Comparison of ENCODE assay signal across 14 cellular contexts in genomic region chr6:119979862-119980261, GRCh38.
DNase-seq lines count a peak whose midpoint lies in the region; ATAC-seq, FAIRE-seq and TF ChIP-seq lines count a peak whose summit lies in the region.
"Had no signal": no experiment of that assay in that cellular context is flagged by ENCODE, and none has a peak within 500 bp of the region (broad histone marks: within the 10 kb centered on the region; RNA-seq: fewer than 3 reads in every experiment).

No MANE protein-coding gene starts in this region.

- H3K27me3 ChIP-seq in keratinocyte (ENCODE audit: control insufficient read depth, extremely low read depth, insufficient read depth, low read length): no peaks in the 10 kb centered on the region
- no peaks in the 10 kb centered on the region for H3K27me3 ChIP-seq in ovary
- H3K27me3 ChIP-seq: ascending aorta had no signal

- H3K79me2 ChIP-seq in keratinocyte (ENCODE audit: control insufficient read depth, insufficient read depth, low read length): no peaks in the 10 kb centered on the region

- H3K27ac Mint-ChIP-seq in HFFc6 (no peak overlapping the region), T-helper 17 cell (no peak overlapping the region), CD14-positive monocyte (no peak overlapping the region)
- H3K27ac Mint-ChIP-seq: activated CD8-positive, alpha-beta memory T cell treated with anti-CD3 and anti-CD28 coated beads, Interleukin-2, amount 10 ng/mL, durations not matched to agents 7 days and 5 days had no signal

- no peak overlapping the region for H3K9ac ChIP-seq in keratinocyte (ENCODE audit: control insufficient read depth, extremely low read depth, insufficient read depth, low read length)

- H3K4me3 ChIP-seq in keratinocyte (ENCODE audit: control insufficient read depth in 2 of 3, extremely low read depth in 1 of 3, insufficient read depth in 2 of 3, low read depth in 1 of 3, low read length in 3 of 3) (no peak overlapping the region), ovary (no peak overlapping the region)
- H3K4me3 ChIP-seq: ascending aorta, skin epidermis had no signal

- FAIRE-seq in D721Med (lab: Jason Lieb, UNC) (no peak), keratinocyte (lab: Jason Lieb, UNC) (no peak)
- FAIRE-seq: frontal cortex had no signal

- H3K27me3 Mint-ChIP-seq in HFFc6 (ENCODE audit: insufficient read depth) (no peaks in the 10 kb centered on the region), T-helper 17 cell (no peaks in the 10 kb centered on the region), CD14-positive monocyte (ENCODE audit: low read depth in 3 of 3) (no peaks in the 10 kb centered on the region)
- H3K27me3 Mint-ChIP-seq: activated CD8-positive, alpha-beta memory T cell treated with anti-CD3 and anti-CD28 coated beads, Interleukin-2, amount 10 ng/mL, durations not matched to agents 7 days and 5 days had no signal

- TF ChIP-seq POLR2A in ovary (IDR thresholded peaks at IDR 0.05): no peak

- TF ChIP-seq EP300 in ovary (IDR thresholded peaks at IDR 0.05): no peak

- H3K9me3 ChIP-seq in keratinocyte (ENCODE audit: control insufficient read depth, low read depth, low read length) (no peaks in the 10 kb centered on the region), ovary (no peaks in the 10 kb centered on the region), T-helper 17 cell (ENCODE audit: control insufficient read depth, low read length, poor library complexity, severe bottlenecking) (no peaks in the 10 kb centered on the region)
- H3K9me3 ChIP-seq: ascending aorta had no signal

- intact Hi-C loops in ovary (cut with DNase I): no loop called here
- intact Hi-C loops in CD14-positive monocyte (cut with micrococcal nuclease): no loop called here

- no peak overlapping the region for H3K4me2 ChIP-seq in keratinocyte (ENCODE audit: control insufficient read depth, extremely low read depth, insufficient read depth, low read depth, low read length)

- H4K20me1 ChIP-seq in keratinocyte (ENCODE audit: control insufficient read depth, extremely low read depth, insufficient read depth, low read length): no peaks in the 10 kb centered on the region

- DNase-seq in D721Med (ENCODE audit: insufficient read length, low spot score) (no peak), HFFc6 (no peak), keratinocyte (ENCODE audit: low read depth, low spot score) (no peak), ovary (no peak), T-helper 17 cell (no peak), CD14-positive monocyte (ENCODE audit: low spot score) (no peak), COR-L47 (lab: John Stamatoyannopoulos, UW) (no peak)
- DNase-seq: activated CD8-positive, alpha-beta memory T cell treated with anti-CD3 and anti-CD28 coated beads, Interleukin-2, amount 10 ng/mL, durations not matched to agents 7 days and 5 days; DMS79; NCI-H2081 had no signal

- H2AFZ ChIP-seq in keratinocyte (ENCODE audit: control insufficient read depth, low read length): no peak overlapping the region

- H3K9me1 ChIP-seq in keratinocyte (ENCODE audit: control insufficient read depth, extremely low read depth, insufficient read depth, low read length): no peaks in the 10 kb centered on the region

- H3K4me1 ChIP-seq in keratinocyte (ENCODE audit: control insufficient read depth, extremely low read depth, insufficient read depth, low read length) (no peaks in the 10 kb centered on the region), ovary (ENCODE audit: insufficient read depth) (no peaks in the 10 kb centered on the region)
- H3K4me1 ChIP-seq: ascending aorta had no signal

- no peak for ATAC-seq in T-helper 17 cell
- ATAC-seq: activated CD8-positive, alpha-beta memory T cell treated with anti-CD3 and anti-CD28 coated beads, Interleukin-2, amount 10 ng/mL, durations not matched to agents 7 days and 5 days had no signal

- 2 to 7% (median 3%) methylated on average over 1 of the region's 1 CpG for WGBS in ovary, 3 donors

- peaks cover 9% of the 10 kb centered on the region for H3K9me3 Mint-ChIP-seq in HFFc6
- H3K9me3 Mint-ChIP-seq in CD14-positive monocyte: peaks cover 0 to 3% (median 0%) of the 10 kb centered on the region in 7 donors

- TF ChIP-seq CTCF in D721Med (IDR thresholded peaks at IDR 0.05; ENCODE audit: insufficient read depth, missing control alignments) (peak; percentile 23), HFFc6 (IDR thresholded peaks at IDR 0.05) (peak; percentile 29; the same call in 1 of the 2 replicates), VCaP (conservative IDR thresholded peaks at IDR 0.05) (peak; percentile 50; the same call in 1 of the 2 replicates), keratinocyte (optimal IDR thresholded peaks at IDR 0.05 in 1 of 3, IDR thresholded peaks at IDR 0.05 in 1 of 3, conservative IDR thresholded peaks at IDR 0.05 in 1 of 3; ENCODE audit: extremely low read depth in 1 of 3, insufficient read depth in 2 of 3, low read length in 3 of 3) (peak in 2 of 3 experiments; percentile 29 to 61), ovary (IDR thresholded peaks at IDR 0.05) (no peak), CD14-positive monocyte (IDR thresholded peaks at IDR 0.05) (no peak)

- H3K4me1 Mint-ChIP-seq in HFFc6 (ENCODE audit: low read depth) (no peaks in the 10 kb centered on the region), T-helper 17 cell (peaks cover 3% of the 10 kb centered on the region), CD14-positive monocyte (no peaks in the 10 kb centered on the region)
- H3K4me1 Mint-ChIP-seq: activated CD8-positive, alpha-beta memory T cell treated with anti-CD3 and anti-CD28 coated beads, Interleukin-2, amount 10 ng/mL, durations not matched to agents 7 days and 5 days had no signal

- no peaks in the 10 kb centered on the region for H3K36me3 ChIP-seq in keratinocyte (ENCODE audit: control insufficient read depth in 2 of 2, extremely low read depth in 1 of 2, insufficient read depth in 2 of 2, low read length in 2 of 2)
- no peaks in the 10 kb centered on the region for H3K36me3 ChIP-seq in ovary
- H3K36me3 ChIP-seq: ascending aorta had no signal

- H3K36me3 Mint-ChIP-seq in HFFc6 (ENCODE audit: low read depth): no peaks in the 10 kb centered on the region; the same call in 1 of the 2 replicates
- no peaks in the 10 kb centered on the region for H3K36me3 Mint-ChIP-seq in T-helper 17 cell (ENCODE audit: low read depth)
- H3K36me3 Mint-ChIP-seq in CD14-positive monocyte: no peaks in the 10 kb centered on the region
- H3K36me3 Mint-ChIP-seq: activated CD8-positive, alpha-beta memory T cell treated with anti-CD3 and anti-CD28 coated beads, Interleukin-2, amount 10 ng/mL, durations not matched to agents 7 days and 5 days had no signal

- dilution Hi-C loops in keratinocyte (cut with MboI; ENCODE audit: extremely low pct_ligation_motif_present, low sequenced_read_pairs): no loop called here

- H3K4me3 Mint-ChIP-seq in HFFc6 (no peak overlapping the region), T-helper 17 cell (no peak overlapping the region), CD14-positive monocyte (no peak overlapping the region)
- H3K4me3 Mint-ChIP-seq: activated CD8-positive, alpha-beta memory T cell treated with anti-CD3 and anti-CD28 coated beads, Interleukin-2, amount 10 ng/mL, durations not matched to agents 7 days and 5 days had no signal

- no peak overlapping the region for H3K27ac ChIP-seq in VCaP
- no peak overlapping the region for H3K27ac ChIP-seq in keratinocyte (ENCODE audit: control insufficient read depth, insufficient read depth, low read length)
- no peak overlapping the region for H3K27ac ChIP-seq in ovary
- H3K27ac ChIP-seq: ascending aorta, skin epidermis had no signal

Comparison
In these comparisons a context has a peak if more than half of its experiments do, and no peak if none do; other contexts are left out.
1. CTCF ChIP-seq: peak in D721Med (single experiment), HFFc6 (single experiment), VCaP (single experiment) and keratinocyte (2 of 3); none in ovary (0 of 3) and CD14-positive monocyte (single experiment).